ENCODE assay signal across 16 cellular contexts in the genomic region with DNA sequence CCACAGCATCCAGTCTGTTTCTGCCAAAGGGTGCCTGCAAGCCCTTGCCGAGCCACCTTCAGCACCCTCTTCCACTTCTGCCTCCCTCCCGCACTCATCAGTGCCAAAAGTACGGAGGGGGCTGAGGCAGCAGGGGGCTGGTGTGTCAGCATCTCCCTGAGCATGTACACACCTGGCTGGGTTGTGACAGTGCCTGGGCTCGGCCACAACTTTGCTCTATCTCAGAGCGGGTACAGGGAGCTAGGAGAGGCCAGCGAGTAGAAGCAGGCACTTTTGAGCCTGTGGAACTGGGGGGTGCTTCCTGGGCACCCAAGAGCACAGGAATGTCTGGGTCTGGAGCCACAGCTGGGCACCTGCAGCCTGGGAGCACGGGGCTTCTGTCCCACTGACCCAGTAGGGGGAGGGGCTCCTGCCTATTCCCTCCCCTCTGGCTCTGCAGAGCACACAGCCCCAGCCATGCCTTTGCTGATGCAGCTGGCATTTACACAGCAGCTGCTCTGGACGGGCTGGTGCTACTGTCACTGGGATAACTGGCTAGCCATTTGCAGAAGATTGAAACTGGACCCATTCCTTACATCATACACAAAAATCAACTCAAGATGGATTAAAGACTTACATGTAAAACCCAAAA.
DNase-seq lines count a peak whose midpoint lies in the region; ATAC-seq lines count a peak whose summit lies in the region.
"Had no signal": no experiment of that assay in that cellular context is flagged by ENCODE, and none has a peak within 500 bp of the region (broad histone marks: within the 10 kb centered on the region; RNA-seq: fewer than 3 reads in every experiment).

No MANE protein-coding gene starts in this region.

- H3K36me3 ChIP-seq in H7 (replicated peaks; ENCODE audit: control insufficient read depth, insufficient read depth, low read length) = no peaks in the 10 kb centered on the region

- no peaks in the 10 kb centered on the region for H3K36me3 Mint-ChIP-seq in stimulated activated memory B cell treated with anti-CD40 and anti-IgM and Interleukin-4, amounts not matched to agents 10 μg/mL and 1 μg/mL and 100 μg/mL, for 72 hours

- H3K4me3 ChIP-seq in H7 (ENCODE audit: insufficient read depth, low read depth, low read length) = no peak overlapping the region

- H3K27me3 ChIP-seq in H7 (ENCODE audit: control insufficient read depth, insufficient read depth, low read length) = no peaks in the 10 kb centered on the region

- H3K4me1 Mint-ChIP-seq in stimulated activated memory B cell treated with anti-CD40 and anti-IgM and Interleukin-4, amounts not matched to agents 10 μg/mL and 1 μg/mL and 100 μg/mL, for 72 hours = no peaks in the 10 kb centered on the region

- no peak overlapping the region for H3K4me3 Mint-ChIP-seq in stimulated activated memory B cell treated with anti-CD40 and anti-IgM and Interleukin-4, amounts not matched to agents 10 μg/mL and 1 μg/mL and 100 μg/mL, for 72 hours

- peak; percentile 25 for ATAC-seq in stimulated activated memory B cell treated with anti-CD40 and anti-IgM and Interleukin-4, amounts not matched to agents 10 μg/mL and 1 μg/mL and 100 μg/mL, for 72 hours

- H3K27me3 Mint-ChIP-seq in stimulated activated memory B cell treated with anti-CD40 and anti-IgM and Interleukin-4, amounts not matched to agents 10 μg/mL and 1 μg/mL and 100 μg/mL, for 72 hours = no peaks in the 10 kb centered on the region

- peaks cover 4% of the 10 kb centered on the region for H3K9me3 Mint-ChIP-seq in stimulated activated memory B cell treated with anti-CD40 and anti-IgM and Interleukin-4, amounts not matched to agents 10 μg/mL and 1 μg/mL and 100 μg/mL, for 72 hours

- H3K27ac Mint-ChIP-seq in stimulated activated memory B cell treated with anti-CD40 and anti-IgM and Interleukin-4, amounts not matched to agents 10 μg/mL and 1 μg/mL and 100 μg/mL, for 72 hours = no peak overlapping the region

- peak; percentile 32 for DNase-seq in H7
- peak; percentile 39 to 40 for DNase-seq in SHP77 (lab: John Stamatoyannopoulos, UW)
- DNase-seq in iPS-NIHi7 (ENCODE audit: extremely low spot score) = peak; percentile 27
- no peak for DNase-seq in NCI-H1092 (lab: John Stamatoyannopoulos, UW)
- no peak for DNase-seq in activated CD4-positive, alpha-beta T cell treated with anti-CD3 and anti-CD28 coated beads, Interleukin-2, amount 50 U/mL, for 4 hours
- no peak for DNase-seq in NCI-H1436 (lab: John Stamatoyannopoulos, UW)
- no peak for DNase-seq in OCI-M1 (lab: John Stamatoyannopoulos, UW)
- DNase-seq: C1 segment of cervical spinal cord, DMS79 treated with DMSO at 0.1 percent for 48 hours, HCEC 1CT, NCI-H1048, NCI-H1694 treated with DMSO at 0.1 percent for 48 hours, NCI-H2107, NCI-H2227 treated with DMSO at 0.1 percent for 48 hours, NCI-H526 had no signal

Comparison
In these comparisons a context has a peak if more than half of its experiments do, and no peak if none do; other contexts are left out.
1. DNase-seq: peak in H7 (single experiment), SHP77 (2 of 2) and iPS-NIHi7 (single experiment); none in NCI-H1092 (single experiment), activated CD4-positive, alpha-beta T cell treated with anti-CD3 and anti-CD28 coated beads, Interleukin-2, amount 50 U/mL, for 4 hours (0 of 2), NCI-H1436 (single experiment) and OCI-M1 (single experiment).